In genomic region chr19:39351537-39352037, GRCh38 we compare ENCODE assay signal across 1 cellular context.
TF ChIP-seq lines count a peak whose summit lies in the region.

No MANE protein-coding gene starts in this region.

TF ChIP-seq in HepG2, 621 proteins besides CTCF, POLR2A, EP300 and RAD21:
- TF ChIP-seq REPIN1 (CRISPR knock-in tag; IDR thresholded peaks at IDR 0.05; ENCODE audit: borderline replicate concordance, low read depth) (no peak), ZC3H13 (CRISPR knock-in tag; IDR thresholded peaks at IDR 0.05) (no peak), SOX13 (IDR thresholded peaks at IDR 0.05) (no peak), SOX13 (CRISPR knock-in tag; conservative IDR thresholded peaks at IDR 0.05 in 1 of 2, IDR thresholded peaks at IDR 0.05 in 1 of 2) (no peak), FOSL1 (CRISPR knock-in tag; IDR thresholded peaks at IDR 0.05; ENCODE audit: borderline replicate concordance) (no peak), TGIF2 (CRISPR knock-in tag; IDR thresholded peaks at IDR 0.05) (no peak), SIX1 (CRISPR knock-in tag; IDR thresholded peaks at IDR 0.05; ENCODE audit: borderline replicate concordance) (no peak), NAIF1 (CRISPR knock-in tag; IDR thresholded peaks at IDR 0.05; ENCODE audit: borderline replicate concordance) (no peak), CREBL2 (CRISPR knock-in tag; IDR thresholded peaks at IDR 0.05; ENCODE audit: borderline replicate concordance) (no peak), MAFK (conservative IDR thresholded peaks at IDR 0.05 in 1 of 2, IDR thresholded peaks at IDR 0.05 in 1 of 2; ENCODE audit: low read length in 2 of 2) (no peak), ZNF792 (CRISPR knock-in tag; IDR thresholded peaks at IDR 0.05) (no peak), ZNF225 (CRISPR knock-in tag; IDR thresholded peaks at IDR 0.05) (no peak), NCOR1 (IDR thresholded peaks at IDR 0.05; ENCODE audit: borderline replicate concordance, low read length) (no peak), ZNF772 (CRISPR knock-in tag; IDR thresholded peaks at IDR 0.05) (no peak), ZFP91 (CRISPR knock-in tag; IDR thresholded peaks at IDR 0.05; ENCODE audit: borderline replicate concordance) (no peak), HNRNPK (IDR thresholded peaks at IDR 0.05; ENCODE audit: low read depth, low read length, poor library complexity, severe bottlenecking) (no peak)
